In the genomic region with DNA sequence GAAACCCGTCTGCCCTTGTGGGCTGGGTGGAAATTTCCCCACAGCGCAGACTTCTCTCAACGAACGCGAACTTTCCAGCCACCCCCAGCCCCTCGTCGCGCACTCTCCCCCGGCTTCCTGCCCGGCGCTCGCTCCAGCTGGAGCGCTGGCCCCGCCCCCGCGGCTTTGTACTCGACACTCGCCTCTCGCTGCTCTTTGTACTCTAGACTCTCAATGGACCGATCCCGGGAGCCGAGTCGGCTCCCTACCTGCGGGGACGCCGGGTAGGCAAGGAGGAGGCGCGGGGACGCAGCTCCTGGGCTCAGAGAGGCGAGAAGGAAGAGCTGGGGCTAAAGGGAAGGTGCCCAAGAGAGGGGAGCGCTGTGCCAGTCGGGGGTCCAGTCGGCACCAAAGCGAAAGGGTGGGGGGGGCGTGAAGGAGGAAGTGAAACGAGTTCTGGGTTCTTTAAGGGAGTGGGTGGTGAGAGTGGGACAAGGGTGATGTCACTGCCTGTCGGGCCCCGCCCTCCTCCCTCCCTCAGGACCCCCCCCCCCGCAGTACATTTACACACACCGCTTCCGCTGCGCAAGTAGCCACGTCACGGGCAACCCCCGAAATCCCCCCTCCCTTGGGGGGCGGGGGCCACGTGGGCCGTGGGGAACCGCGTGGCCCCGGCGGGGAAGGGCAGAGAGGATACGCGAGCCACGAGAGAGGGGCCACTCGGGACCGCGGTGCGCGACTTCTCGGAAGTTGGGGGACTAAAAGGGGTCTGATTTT, we compare ENCODE assay signal across 8 cellular contexts. TPM values are rescaled to one million over a fixed set of nuclear protein-coding genes. Genes with fewer than 3 reads are reported as not detected.
DNase-seq lines count a peak whose midpoint lies in the region; ATAC-seq and TF ChIP-seq lines count a peak whose summit lies in the region.

No MANE protein-coding gene starts in this region.

- no peak overlapping the region; the same call in 1 of the 2 replicates for H3K9ac ChIP-seq in HUES48 (ENCODE audit: low read depth, low read length)

- DNase-seq in ACHN (peak; percentile 87), OCI-M1 (lab: John Stamatoyannopoulos, UW) (peak; percentile 91), epithelial cell of proximal tubule (ENCODE audit: low read depth) (no peak), mucosa of gallbladder (ENCODE audit: low spot score) (peak; percentile 85)
- peak; percentile 95 for DNase-seq in activated T-cell treated with anti-CD3 and anti-CD28 coated beads, Interleukin-2, amount 50 U/mL, for 1 hour
- DNase-seq in stimulated activated CD8-positive, alpha-beta memory T cell treated with anti-CD3 and anti-CD28 coated beads, Interleukin-2, amount 100 ng/mL, for 48 hours (ENCODE audit: low read depth in 2 of 2) = peak; percentile 81 to 90

- H3K4me1 ChIP-seq in HUES48 (ENCODE audit: control insufficient read depth, insufficient read depth, low read length) = peaks cover 15% of the 10 kb centered on the region

- no peak for TF ChIP-seq CTCF in epithelial cell of proximal tubule (conservative IDR thresholded peaks at IDR 0.05; ENCODE audit: low read depth, low read length)

- H3K9me3 ChIP-seq in HUES48 (ENCODE audit: control insufficient read depth, insufficient read depth, low read length) = no peaks in the 10 kb centered on the region

- H3K27me3 ChIP-seq in HUES48 (ENCODE audit: control insufficient read depth, insufficient read depth, low read length) = peaks cover 28% of the 10 kb centered on the region

- ATAC-seq in GM19035 (IDR thresholded peaks at IDR 0.05; ENCODE audit: unreplicated experiment) = peak; percentile 31

- in situ Hi-C loops in ACHN (cut with HindIII; ENCODE audit: low pct_ligation_motif_present, low pct_unique_long_range_greater_than_20kb, low sequenced_read_pairs) = no loop called here

- peak overlapping the region; percentile 95 for H3K27ac ChIP-seq in HUES48 (ENCODE audit: low read depth, low read length)

- H3K4me3 ChIP-seq in HUES48 (ENCODE audit: low read depth, low read length) (peak overlapping the region; percentile 78), epithelial cell of proximal tubule (ENCODE audit: low read depth, low read length) (peak overlapping the region; percentile 70)

- peaks cover 3% of the 10 kb centered on the region; the same call in 1 of the 2 replicates for H3K36me3 ChIP-seq in HUES48 (ENCODE audit: control insufficient read depth, insufficient read depth, low read length)

RNA-seq across cellular contexts. Expression of a gene that starts 9.7 kb away (rescaled TPM):
- 1.9 and 2.7 TPM in 2 replicates for total RNA-seq in epithelial cell of proximal tubule
- total RNA-seq in mucosa of gallbladder = 52.5 TPM

RNA-seq across cellular contexts. Expression of a gene that starts 11.2 kb away (rescaled TPM):
- total RNA-seq in epithelial cell of proximal tubule (7.3 and 19.8 TPM in 2 replicates), mucosa of gallbladder (5.8 TPM)

RNA-seq across cellular contexts. Expression of a gene that starts 13.6 kb away (rescaled TPM):
- 108 and 146 TPM in 2 replicates for total RNA-seq in epithelial cell of proximal tubule
- total RNA-seq in mucosa of gallbladder = 79.0 TPM

RNA-seq across cellular contexts. Expression of a gene that starts 14.1 kb away (rescaled TPM):
- 5.1 and 5.9 TPM in 2 replicates for total RNA-seq in epithelial cell of proximal tubule
- total RNA-seq in mucosa of gallbladder = 21.9 TPM

RNA-seq across cellular contexts. Expression of a gene that starts 44.9 kb away (rescaled TPM):
- total RNA-seq in epithelial cell of proximal tubule = 30.3 and 40.7 TPM in 2 replicates
- 127 TPM for total RNA-seq in mucosa of gallbladder

Comparison
In these comparisons a context has a peak if more than half of its experiments do, and no peak if none do; other contexts are left out.
1. RNA of a gene that starts 9.7 kb away (total RNA-seq): 52.5 TPM in mucosa of gallbladder (single experiment); 1.9 to 2.7 TPM in epithelial cell of proximal tubule; every median in the first group is over 10 times any median in the second.